In the genomic region with DNA sequence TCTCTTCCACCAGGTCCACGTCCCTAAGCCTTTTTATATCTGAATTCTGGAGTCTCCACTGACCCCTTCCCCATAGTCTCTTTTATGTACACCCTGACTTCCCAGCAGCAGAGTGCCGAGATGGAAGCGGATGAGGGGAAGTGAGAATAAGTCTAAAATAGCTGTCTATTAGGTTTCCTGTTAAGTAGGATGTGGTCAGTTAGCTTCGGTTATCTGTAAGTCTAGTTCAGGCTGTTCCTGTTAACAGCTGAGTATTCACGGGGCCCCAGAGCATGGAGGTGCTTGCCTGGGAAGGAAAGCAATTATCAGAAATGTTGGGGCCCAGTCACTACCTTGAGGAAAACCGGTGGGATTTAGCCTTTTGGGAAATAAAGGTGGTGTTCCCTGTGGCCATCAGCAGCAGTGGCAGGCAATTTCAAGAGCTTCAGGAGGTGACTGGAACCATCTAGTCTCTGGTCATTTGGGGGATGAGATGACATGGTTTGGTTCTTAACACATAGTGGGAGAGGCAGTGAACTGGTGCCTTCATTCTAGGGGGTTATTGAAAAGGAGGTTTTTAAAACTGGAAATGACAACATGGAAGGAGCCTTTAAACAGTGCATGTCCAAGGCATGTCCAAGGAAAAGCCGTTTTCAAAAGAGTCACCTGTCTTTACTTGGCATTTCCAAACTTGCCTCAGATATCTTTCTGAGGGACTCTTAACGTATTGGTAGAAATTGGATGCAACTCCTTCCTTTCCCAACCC, we compare ENCODE assay signal across 10 cellular contexts. TPM values are rescaled to one million over a fixed set of nuclear protein-coding genes. Genes with fewer than 3 reads are reported as not detected.
DNase-seq lines count a peak whose midpoint lies in the region; ATAC-seq, FAIRE-seq and TF ChIP-seq lines count a peak whose summit lies in the region.
"Had no signal": no experiment of that assay in that cellular context is flagged by ENCODE, and none has a peak within 500 bp of the region (broad histone marks: within the 10 kb centered on the region; RNA-seq: fewer than 3 reads in every experiment).

No MANE protein-coding gene starts in this region.

- H3K4me1 Mint-ChIP-seq in activated CD4-positive, alpha-beta T cell treated with anti-CD3 and anti-CD28 coated beads for 36 hours: peaks cover 80% of the 10 kb centered on the region

- no peaks in the 10 kb centered on the region for H3K27me3 Mint-ChIP-seq in activated CD4-positive, alpha-beta T cell treated with anti-CD3 and anti-CD28 coated beads for 36 hours

- peak overlapping the region; percentile 70 for H3K4me3 Mint-ChIP-seq in activated CD4-positive, alpha-beta T cell treated with anti-CD3 and anti-CD28 coated beads for 36 hours

- peak in 1 of 4 donors; percentile 45 for TF ChIP-seq POLR2A in esophagus squamous epithelium (IDR thresholded peaks at IDR 0.05)

- H3K36me3 ChIP-seq in esophagus squamous epithelium: no peaks in the 10 kb centered on the region

- H3K36me3 Mint-ChIP-seq in activated CD4-positive, alpha-beta T cell treated with anti-CD3 and anti-CD28 coated beads for 36 hours (ENCODE audit: low read depth): peaks cover 21% of the 10 kb centered on the region

- H3K4me3 ChIP-seq in esophagus squamous epithelium: peak overlapping the region in 1 of 4 donors; percentile 10
- H3K4me3 ChIP-seq: A549 had no signal

- H3K4me1 ChIP-seq in esophagus squamous epithelium: peaks cover 0 to 15% (median under 1%) of the 10 kb centered on the region in 3 donors
- H3K4me1 ChIP-seq: A549 had no signal

- WGBS in esophagus squamous epithelium, 2 donors: 61 to 71% methylated on average over 8 of the region's 8 CpGs

- ATAC-seq in activated CD4-positive, alpha-beta T cell treated with anti-CD3 and anti-CD28 coated beads for 36 hours: peak; percentile 77
- peak; percentile 80 for ATAC-seq in HG02973 (IDR thresholded peaks at IDR 0.05; ENCODE audit: unreplicated experiment)
- ATAC-seq: A549 had no signal

- no peaks in the 10 kb centered on the region for H3K9me3 Mint-ChIP-seq in activated CD4-positive, alpha-beta T cell treated with anti-CD3 and anti-CD28 coated beads for 36 hours (ENCODE audit: low read depth)

- H3K9me3 ChIP-seq in esophagus squamous epithelium: no peaks in the 10 kb centered on the region

- peak overlapping the region; percentile 96 for H3K27ac Mint-ChIP-seq in activated CD4-positive, alpha-beta T cell treated with anti-CD3 and anti-CD28 coated beads for 36 hours

- POLR2A ChIA-PET in activated CD4-positive, alpha-beta T cell treated with anti-CD3 and anti-CD28 coated beads for 36 hours (lab: Charles Lee): interaction anchor here (0.7 kb wide), 1 partner anchor 16 kb away, joined by 3 read pairs; no protein-coding TSS in a partner anchor

- FAIRE-seq in frontal cortex (lab: Jason Lieb, UNC) (no peak), HTR-8/SVneo (lab: Jason Lieb, UNC) (no peak)
- FAIRE-seq: A549 had no signal

- CTCF ChIA-PET in activated CD4-positive, alpha-beta T cell treated with anti-CD3 and anti-CD28 coated beads for 36 hours (lab: Charles Lee): interaction anchor here (1.0 to 2.7 kb wide), 5 partner anchors 9 to 126 kb away, joined by 3 to 19 read pairs (median 6); no protein-coding TSS in a partner anchor

- peak; percentile 38 for DNase-seq in activated CD4-positive, alpha-beta T cell treated with anti-CD3 and anti-CD28 coated beads for 36 hours
- DNase-seq in activated CD4-positive, alpha-beta T cell treated with anti-CD3 and anti-CD28 coated beads for 1 hour: no peak
- DNase-seq in RPMI8226 (peak; percentile 51), esophagus squamous epithelium (lab: John Stamatoyannopoulos, UW) (no peak), A172 (ENCODE audit: low spot score) (no peak), frontal cortex (ENCODE audit: low spot score in 2 of 2) (no peak), HTR-8/SVneo (ENCODE audit: insufficient read length, low spot score) (no peak)

- peak overlapping the region in 3 of 4 donors; percentile 5 to 68 (median 55) for H3K27ac ChIP-seq in esophagus squamous epithelium
- H3K27ac ChIP-seq: VCaP had no signal

- no peaks in the 10 kb centered on the region for H3K27me3 ChIP-seq in esophagus squamous epithelium

- intact Hi-C loops in activated CD4-positive, alpha-beta T cell treated with anti-CD3 and anti-CD28 coated beads for 36 hours (cut with DNase I, micrococcal nuclease): no loop called here
- intact Hi-C loops in esophagus squamous epithelium (cut with DNase I): no loop called here

- TF ChIP-seq CTCF in esophagus squamous epithelium (IDR thresholded peaks at IDR 0.05): no peak

RNA-seq across cellular contexts. Expression of gene CHST11, which starts 21.8 kb away (rescaled TPM):
- total RNA-seq in activated CD4-positive, alpha-beta T cell treated with anti-CD3 and anti-CD28 coated beads for 36 hours: 10 to 100 TPM; 33.3 to 33.6 TPM
- total RNA-seq in esophagus squamous epithelium (10 to 100 TPM in 2 of 4 donors, 1 to 10 TPM in 2; 6.3 to 12.6 (median 10.3) TPM), frontal cortex (22.0 TPM)
- 4.7 and 8.4 TPM in 2 replicates for total RNA-seq in A172 (2014; rRNA removed; shearing (Covaris generic))

Comparison
In these comparisons a context has a peak if more than half of its experiments do, and no peak if none do; other contexts are left out.
1. DNase-seq: peak in activated CD4-positive, alpha-beta T cell treated with anti-CD3 and anti-CD28 coated beads for 36 hours (single experiment) and RPMI8226 (single experiment); none in activated CD4-positive, alpha-beta T cell treated with anti-CD3 and anti-CD28 coated beads for 1 hour (single experiment), esophagus squamous epithelium (single experiment), A172 (single experiment), frontal cortex (0 of 2) and HTR-8/SVneo (single experiment).